Comparison of ENCODE assay signal across 1 cellular context in genomic region chr1:12460911-12461621, GRCh38.
TF ChIP-seq lines count a peak whose summit lies in the region.

No MANE protein-coding gene starts in this region.

TF ChIP-seq in GM23338, 12 proteins besides CTCF, POLR2A, EP300 and RAD21 (continued from another document):
- TF ChIP-seq REST (IDR thresholded peaks at IDR 0.05; ENCODE audit: unreplicated experiment) (no peak), POLR2AphosphoS5 (IDR thresholded peaks at IDR 0.05; ENCODE audit: low read depth) (no peak), ETS1 (IDR thresholded peaks at IDR 0.05) (no peak), NANOG (IDR thresholded peaks at IDR 0.05; ENCODE audit: borderline replicate concordance) (no peak), EZH2 (IDR thresholded peaks at IDR 0.05; ENCODE audit: low read depth, unreplicated experiment) (no peak), ZNF114 (CRISPR knock-in tag; IDR thresholded peaks at IDR 0.05) (no peak), JUNB (IDR thresholded peaks at IDR 0.05; ENCODE audit: unreplicated experiment) (no peak), EZH2phosphoT487 (IDR thresholded peaks at IDR 0.05; ENCODE audit: unreplicated experiment) (no peak), CREB1 (CRISPR knock-in tag; IDR thresholded peaks at IDR 0.05; ENCODE audit: low read depth) (no peak), ZNF462 (CRISPR knock-in tag; IDR thresholded peaks at IDR 0.05) (no peak)
TF ChIP-seq in GM23338: peak in this region for 0.
